In the genomic region with DNA sequence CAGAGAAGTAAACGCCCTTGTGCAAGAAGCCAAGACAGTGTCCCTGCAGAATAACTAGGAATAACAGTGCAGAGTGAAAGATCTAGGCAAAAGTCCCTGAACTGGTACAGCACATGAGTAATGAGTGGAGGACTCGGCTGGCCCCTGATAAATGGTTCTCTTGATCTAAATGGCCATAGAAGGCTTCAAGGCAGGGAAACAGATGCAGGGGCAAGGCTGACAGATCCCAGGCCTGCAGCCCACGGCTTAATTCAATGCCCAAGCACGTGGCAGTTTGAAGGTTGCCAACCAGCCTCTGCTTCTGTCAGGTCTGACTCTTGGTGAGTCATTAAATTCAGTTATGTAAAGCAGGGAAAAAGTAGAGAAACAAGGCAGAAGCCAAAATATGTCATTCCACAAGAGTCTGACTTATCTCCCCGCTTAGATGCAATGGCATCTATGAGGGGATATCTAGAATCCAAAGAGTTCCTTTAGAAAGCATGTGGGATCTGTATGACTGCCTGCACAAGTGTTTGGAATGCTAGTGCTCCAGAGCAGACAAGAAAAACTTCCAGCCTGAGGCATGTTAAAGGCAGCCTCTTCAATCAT, we compare ENCODE assay signal across 10 cellular contexts.
DNase-seq lines count a peak whose midpoint lies in the region; ATAC-seq and TF ChIP-seq lines count a peak whose summit lies in the region.
"Had no signal": no experiment of that assay in that cellular context is flagged by ENCODE, and none has a peak within 500 bp of the region (broad histone marks: within the 10 kb centered on the region; RNA-seq: fewer than 3 reads in every experiment).

No MANE protein-coding gene starts in this region.

- peaks cover 30% of the 10 kb centered on the region for H3K9me3 Mint-ChIP-seq in mesothelial cell of epicardium
- H3K9me3 Mint-ChIP-seq in endodermal cell = peaks cover 6% of the 10 kb centered on the region

- no peaks in the 10 kb centered on the region for H3K27me3 ChIP-seq in endodermal cell (ENCODE audit: control insufficient read depth, insufficient read depth, low read length, poor library complexity, severe bottlenecking)

- POLR2A ChIA-PET in AG04449 (lab: Yijun Ruan, JAX) = no interaction called here

- peaks cover 22% of the 10 kb centered on the region for H3K4me1 Mint-ChIP-seq in mesothelial cell of epicardium
- no peaks in the 10 kb centered on the region for H3K4me1 Mint-ChIP-seq in endodermal cell

- H3K4me3 Mint-ChIP-seq in mesothelial cell of epicardium (no peak overlapping the region), endodermal cell (no peak overlapping the region)
- H3K4me3 Mint-ChIP-seq: dendritic cell treated with granulocyte-macrophage colony-stimulating factor and Interleukin-4, amounts not matched to agents 40 ng/mL and 50 ng/mL, for 4 days had no signal

- no peak overlapping the region for H3K9ac ChIP-seq in endodermal cell (ENCODE audit: extremely low read depth, low read length, poor library complexity, severe bottlenecking)

- no peaks in the 10 kb centered on the region for H3K27me3 Mint-ChIP-seq in mesothelial cell of epicardium (ENCODE audit: low read depth)
- H3K27me3 Mint-ChIP-seq in endodermal cell (ENCODE audit: insufficient read depth) = no peaks in the 10 kb centered on the region
- H3K27me3 Mint-ChIP-seq: dendritic cell treated with granulocyte-macrophage colony-stimulating factor and Interleukin-4, amounts not matched to agents 40 ng/mL and 50 ng/mL, for 4 days had no signal

- no peaks in the 10 kb centered on the region for H3K4me1 ChIP-seq in endodermal cell (ENCODE audit: control insufficient read depth, insufficient read depth, low read length)

- WGBS in endodermal cell (ENCODE audit: insufficient coverage in 1 of 2, insufficient read length in 1 of 2), 2 experiments = 86 to 90% methylated on average over 4 to 5 of the region's 5 CpGs

- no peak for TF ChIP-seq CTCF in AG04449 (IDR thresholded peaks at IDR 0.05; ENCODE audit: insufficient read depth, low read length, missing control alignments)
- no peak for TF ChIP-seq CTCF in mesothelial cell of epicardium (IDR thresholded peaks at IDR 0.05; ENCODE audit: unreplicated experiment)
- no peak for TF ChIP-seq CTCF in endodermal cell (conservative IDR thresholded peaks at IDR 0.05)

- no peaks in the 10 kb centered on the region for H3K36me3 ChIP-seq in endodermal cell (ENCODE audit: control insufficient read depth, insufficient read depth, low read length)

- CTCF ChIA-PET in AG04449 (lab: Yijun Ruan, JAX) = no interaction called here

- no peaks in the 10 kb centered on the region for H3K9me3 ChIP-seq in endodermal cell (ENCODE audit: control insufficient read depth, low read length)

- peak; percentile 45 for DNase-seq in AG04449 (ENCODE audit: low read depth, low spot score)
- peak; percentile 22 to 71 for DNase-seq in NCI-H446 (lab: John Stamatoyannopoulos, UW)
- DNase-seq in fibroblast of peridontal ligament (ENCODE audit: extremely low read depth) = peak; percentile 59
- no peak for DNase-seq in mesothelial cell of epicardium (ENCODE audit: low spot score in 2 of 2, unreplicated experiment in 2 of 2)
- DNase-seq in activated CD4-positive, alpha-beta T cell treated with anti-CD3 and anti-CD28 coated beads, Interleukin-2, amount 50 U/mL, for 4 hours = no peak
- no peak for DNase-seq in endodermal cell
- no peak for DNase-seq in NCI-H1436 treated with DMSO at 0.1 percent for 48 hours (lab: John Stamatoyannopoulos, UW)
- DNase-seq: retina had no signal

- no peak overlapping the region for H3K4me3 ChIP-seq in AG04449 (ENCODE audit: low read depth, low read length)
- H3K4me3 ChIP-seq in endodermal cell (ENCODE audit: low read length) = no peak overlapping the region

- H3K27ac ChIP-seq in endodermal cell (ENCODE audit: low read depth, low read length) = no peak overlapping the region

- H3K36me3 Mint-ChIP-seq in mesothelial cell of epicardium (peaks cover 38% of the 10 kb centered on the region), endodermal cell (ENCODE audit: low read depth) (peaks cover 3% of the 10 kb centered on the region)

- peak overlapping the region; percentile 77 for H3K27ac Mint-ChIP-seq in mesothelial cell of epicardium
- no peak overlapping the region for H3K27ac Mint-ChIP-seq in endodermal cell
- H3K27ac Mint-ChIP-seq: dendritic cell treated with granulocyte-macrophage colony-stimulating factor and Interleukin-4, amounts not matched to agents 40 ng/mL and 50 ng/mL, for 4 days had no signal

- ATAC-seq in HG03439 (IDR thresholded peaks at IDR 0.05; ENCODE audit: unreplicated experiment) = no peak

Comparison
In these comparisons a context has a peak if more than half of its experiments do, and no peak if none do; other contexts are left out.
1. DNase-seq: peak in AG04449 (single experiment), NCI-H446 (2 of 2) and fibroblast of peridontal ligament (single experiment); none in mesothelial cell of epicardium (0 of 2), activated CD4-positive, alpha-beta T cell treated with anti-CD3 and anti-CD28 coated beads, Interleukin-2, amount 50 U/mL, for 4 hours (0 of 2), endodermal cell (single experiment) and NCI-H1436 treated with DMSO at 0.1 percent for 48 hours (single experiment).